ENCODE assay signal across 15 cellular contexts in genomic region chr2:165766326-165766927, GRCh38.
"Had no signal": no experiment of that assay in that cellular context is flagged by ENCODE, and none has a peak within 500 bp of the region (broad histone marks: within the 10 kb centered on the region; RNA-seq: fewer than 3 reads in every experiment).

No MANE protein-coding gene starts in this region.

- H3K4me1 ChIP-seq: psoas muscle, suprapubic skin had no signal

- H3K27ac ChIP-seq: psoas muscle, skin epidermis, suprapubic skin, VCaP had no signal

- H3K4me3 ChIP-seq: psoas muscle, skin epidermis, suprapubic skin had no signal

- H3K9me3 ChIP-seq: psoas muscle, suprapubic skin had no signal

- DNase-seq: activated CD4-positive, alpha-beta T cell treated with anti-CD3 and anti-CD28 coated beads for 1 hour; activated CD8-positive, alpha-beta memory T cell treated with anti-CD3 and anti-CD28 coated beads for 24 hours; activated gamma-delta T cell treated with Interleukin-2 at 50 U/mL for 16 hours; cerebellar nuclear complex; effector CD4-positive, alpha-beta T cell; left ventricle myocardium superior; psoas muscle; right cardiac atrium; stimulated activated CD4-positive, alpha-beta T cell treated with anti-CD3 and anti-CD28 coated beads, Interleukin-15, amount 100 ng/mL, for 24 hours; stimulated activated CD4-positive, alpha-beta T cell treated with anti-CD3 and anti-CD28 coated beads, Interleukin-2, amount 100 ng/mL, for 48 hours; stimulated activated naive CD8-positive, alpha-beta T cell treated with anti-CD3 and anti-CD28 coated beads, Interleukin-15, amount 100 ng/mL, for 72 hours; trophoblast cell had no signal

- H3K36me3 ChIP-seq: suprapubic skin had no signal

- H3K27me3 ChIP-seq: suprapubic skin had no signal

- ATAC-seq: left ventricle myocardium superior; psoas muscle; right cardiac atrium; stimulated activated naive CD8-positive, alpha-beta T cell treated with anti-CD3 and anti-CD28 coated beads, Interleukin-15, amount 100 ng/mL, for 72 hours had no signal
